Comparison of ENCODE assay signal across 26 cellular contexts in genomic region chr19:20858861-20859260, GRCh38.
"Had no signal": no experiment of that assay in that cellular context is flagged by ENCODE, and none has a peak within 500 bp of the region (broad histone marks: within the 10 kb centered on the region; RNA-seq: fewer than 3 reads in every experiment).

No MANE protein-coding gene starts in this region.

- H3K4me3 Mint-ChIP-seq: activated B cell treated with CpG ODN at 0.5 μM for 24 hours; activated CD4-positive, alpha-beta T cell treated with anti-CD3 and anti-CD28 coated beads, Interleukin-2, amount 10 ng/mL, durations not matched to agents 24 days and 14 days; activated CD8-positive, alpha-beta memory T cell treated with anti-CD3 and anti-CD28 coated beads, Interleukin-2, amount 10 ng/mL, durations not matched to agents 7 days and 5 days; activated naive CD4-positive, alpha-beta T cell treated with anti-CD3 and anti-CD28 coated beads for 36 hours; activated naive CD8-positive, alpha-beta T cell treated with anti-CD3 and anti-CD28 coated beads for 36 hours; activated T-cell treated with anti-CD3 and anti-CD28 coated beads, Interleukin-2, amount 50 U/mL, for 24 hours; activated T-helper 17 cell treated with anti-CD3 and anti-CD28 coated beads, Interleukin-2, amount 50 U/mL, for 72 hours; T-helper 1 cell treated with Interleukin-12 subunit alpha and Interleukin-12 subunit beta and Interleukin-4 antibody, amounts not matched to agents 30 μg/mL and 1 μg/mL, for 36 hours had no signal

- H3K36me3 ChIP-seq: breast epithelium, colonic mucosa had no signal

- H3K36me3 Mint-ChIP-seq: activated CD8-positive, alpha-beta memory T cell treated with anti-CD3 and anti-CD28 coated beads, Interleukin-2, amount 10 ng/mL, durations not matched to agents 7 days and 5 days had no signal

- H3K4me3 ChIP-seq: breast epithelium, colonic mucosa had no signal

- H3K27ac ChIP-seq: breast epithelium, colonic mucosa had no signal

- H3K4me1 Mint-ChIP-seq: activated B cell treated with CpG ODN at 0.5 μM for 24 hours; activated CD4-positive, alpha-beta T cell treated with anti-CD3 and anti-CD28 coated beads, Interleukin-2, amount 10 ng/mL, durations not matched to agents 24 days and 14 days; activated CD8-positive, alpha-beta memory T cell treated with anti-CD3 and anti-CD28 coated beads, Interleukin-2, amount 10 ng/mL, durations not matched to agents 7 days and 5 days; activated naive CD8-positive, alpha-beta T cell treated with anti-CD3 and anti-CD28 coated beads for 36 hours; activated T-helper 17 cell treated with anti-CD3 and anti-CD28 coated beads, Interleukin-2, amount 50 U/mL, for 72 hours had no signal

- H3K4me1 ChIP-seq: breast epithelium, colonic mucosa had no signal

- ATAC-seq: activated CD8-positive, alpha-beta memory T cell treated with anti-CD3 and anti-CD28 coated beads, Interleukin-2, amount 10 ng/mL, durations not matched to agents 7 days and 5 days; activated T-helper 17 cell treated with anti-CD3 and anti-CD28 coated beads, Interleukin-2, amount 50 U/mL, for 72 hours; PC-3 had no signal

- DNase-seq: activated B cell treated with CpG ODN at 0.5 μM for 24 hours; activated CD4-positive, alpha-beta T cell treated with anti-CD3 and anti-CD28 coated beads for 1 hour; activated CD4-positive, alpha-beta T cell treated with anti-CD3 and anti-CD28 coated beads, Interleukin-2, amount 10 ng/mL, durations not matched to agents 24 days and 14 days; activated CD4-positive, alpha-beta T cell treated with anti-CD3 and anti-CD28 coated beads, Interleukin-2, amount 50 U/mL, for 48 hours; activated CD8-positive, alpha-beta memory T cell treated with anti-CD3 and anti-CD28 coated beads, Interleukin-2, amount 10 ng/mL, durations not matched to agents 7 days and 5 days; activated gamma-delta T cell; activated naive CD4-positive, alpha-beta T cell treated with anti-CD3 and anti-CD28 coated beads for 36 hours; activated naive CD8-positive, alpha-beta T cell treated with anti-CD3 and anti-CD28 coated beads for 36 hours; activated T-cell treated with anti-CD3 and anti-CD28 coated beads, Interleukin-2, amount 50 U/mL, for 24 hours; caudate nucleus; colonic mucosa; NCI-H1092; NCI-H1417 treated with DMSO at 0.1 percent for 48 hours; NCI-H1694; NCI-H2029; NCI-H2107; NCI-H2171 treated with DMSO at 0.1 percent for 48 hours; NCI-H345; NCI-H510A; NCI-H69; PC-3; SHP77 treated with DMSO at 0.1 percent for 48 hours; T-helper 9 cell had no signal

- H3K27ac Mint-ChIP-seq: activated B cell treated with CpG ODN at 0.5 μM for 24 hours; activated CD4-positive, alpha-beta T cell treated with anti-CD3 and anti-CD28 coated beads, Interleukin-2, amount 10 ng/mL, durations not matched to agents 24 days and 14 days; activated CD8-positive, alpha-beta memory T cell treated with anti-CD3 and anti-CD28 coated beads, Interleukin-2, amount 10 ng/mL, durations not matched to agents 7 days and 5 days; activated naive CD4-positive, alpha-beta T cell treated with anti-CD3 and anti-CD28 coated beads for 36 hours; activated naive CD8-positive, alpha-beta T cell treated with anti-CD3 and anti-CD28 coated beads for 36 hours; activated T-cell treated with anti-CD3 and anti-CD28 coated beads, Interleukin-2, amount 50 U/mL, for 24 hours; activated T-helper 17 cell treated with anti-CD3 and anti-CD28 coated beads, Interleukin-2, amount 50 U/mL, for 72 hours; T-helper 1 cell treated with Interleukin-12 subunit alpha and Interleukin-12 subunit beta and Interleukin-4 antibody, amounts not matched to agents 30 μg/mL and 1 μg/mL, for 36 hours had no signal

- H3K9me3 ChIP-seq: colonic mucosa had no signal

- H3K27me3 ChIP-seq: breast epithelium, colonic mucosa had no signal

- H3K27me3 Mint-ChIP-seq: activated B cell treated with CpG ODN at 0.5 μM for 24 hours; activated CD4-positive, alpha-beta T cell treated with anti-CD3 and anti-CD28 coated beads, Interleukin-2, amount 10 ng/mL, durations not matched to agents 24 days and 14 days; activated CD8-positive, alpha-beta memory T cell treated with anti-CD3 and anti-CD28 coated beads, Interleukin-2, amount 10 ng/mL, durations not matched to agents 7 days and 5 days; activated naive CD8-positive, alpha-beta T cell treated with anti-CD3 and anti-CD28 coated beads for 36 hours; activated T-cell treated with anti-CD3 and anti-CD28 coated beads, Interleukin-2, amount 50 U/mL, for 24 hours; activated T-helper 17 cell treated with anti-CD3 and anti-CD28 coated beads, Interleukin-2, amount 50 U/mL, for 72 hours had no signal
